In genomic region chr12:114710151-114710550, GRCh38 we compare ENCODE assay signal across 2 cellular contexts.
TF ChIP-seq lines count a peak whose summit lies in the region.

No MANE protein-coding gene starts in this region.

TF ChIP-seq in IMR-90, 13 proteins besides CTCF, POLR2A, EP300 and RAD21:
- TF ChIP-seq RFX5 (IDR thresholded peaks at IDR 0.05; ENCODE audit: low read depth, low read length): no peak
- TF ChIP-seq USF2 (IDR thresholded peaks at IDR 0.05; ENCODE audit: low read depth, low read length): no peak
- no peak for TF ChIP-seq CHD1 (IDR thresholded peaks at IDR 0.05; ENCODE audit: low read depth, low read length)
- no peak for TF ChIP-seq SMC3 (IDR thresholded peaks at IDR 0.05; ENCODE audit: low read depth, low read length)
TF ChIP-seq in IMR-90: peak in this region for 0.

TF ChIP-seq in H1, 55 proteins besides CTCF, POLR2A, EP300 and RAD21:
- TF ChIP-seq USF2 (IDR thresholded peaks at IDR 0.05; ENCODE audit: low read length) (no peak), CHD2 (IDR thresholded peaks at IDR 0.05; ENCODE audit: low read length) (no peak), POU5F1 (IDR thresholded peaks at IDR 0.05; ENCODE audit: low read depth, low read length) (no peak), BRCA1 (IDR thresholded peaks at IDR 0.05; ENCODE audit: low read depth, low read length) (no peak), TAF7 (optimal IDR thresholded peaks at IDR 0.05; ENCODE audit: borderline replicate concordance, low read depth, low read length) (no peak), SIN3A (conservative IDR thresholded peaks at IDR 0.05 in 1 of 2, IDR thresholded peaks at IDR 0.05 in 1 of 2; ENCODE audit: low read depth in 1 of 2, low read length in 2 of 2) (no peak)
